1 cellular context compared by ENCODE assay signal in the genomic region with DNA sequence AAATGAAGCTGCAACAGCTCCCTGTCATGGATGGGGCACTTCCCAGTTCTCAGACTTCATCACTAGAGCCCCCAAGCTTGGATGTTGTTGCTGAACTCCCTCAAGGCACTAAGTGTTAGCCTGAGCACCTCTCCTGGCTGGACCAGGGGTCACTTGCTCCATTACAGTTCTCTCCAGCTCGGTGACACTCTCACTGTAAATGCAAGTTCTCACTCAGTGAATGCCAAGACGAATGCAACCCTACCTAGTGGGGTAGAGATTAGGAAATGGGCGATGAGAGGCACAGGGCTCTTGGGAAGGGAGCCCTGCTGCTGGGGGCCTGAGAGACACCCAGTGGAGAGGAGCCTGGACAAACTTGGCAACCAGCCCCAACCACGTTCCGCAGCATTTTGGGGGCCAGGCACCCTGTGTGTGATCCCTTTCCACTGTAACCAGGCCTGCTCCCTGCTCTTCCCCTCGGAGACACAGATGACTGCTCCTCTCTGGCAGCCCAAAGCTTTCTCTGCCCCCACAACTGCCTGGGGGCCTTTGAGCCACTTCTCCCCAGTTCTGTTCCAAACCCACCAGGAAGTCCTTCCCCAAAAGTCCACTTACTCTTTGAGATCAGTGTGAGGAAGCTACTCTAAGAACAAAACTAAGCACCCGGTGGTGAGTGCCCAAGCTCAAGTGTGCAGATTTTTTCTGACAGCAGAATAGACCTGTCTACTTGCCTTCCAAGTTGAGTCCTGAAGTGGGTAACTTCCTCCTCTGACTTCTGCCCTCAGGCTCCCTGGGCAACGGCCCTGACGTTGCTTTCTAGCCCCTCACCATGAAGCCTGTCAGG.
TF ChIP-seq lines count a peak whose summit lies in the region.

No MANE protein-coding gene starts in this region.

TF ChIP-seq in GM23338, 12 proteins besides CTCF, POLR2A, EP300 and RAD21:
- TF ChIP-seq, protein P1, sequence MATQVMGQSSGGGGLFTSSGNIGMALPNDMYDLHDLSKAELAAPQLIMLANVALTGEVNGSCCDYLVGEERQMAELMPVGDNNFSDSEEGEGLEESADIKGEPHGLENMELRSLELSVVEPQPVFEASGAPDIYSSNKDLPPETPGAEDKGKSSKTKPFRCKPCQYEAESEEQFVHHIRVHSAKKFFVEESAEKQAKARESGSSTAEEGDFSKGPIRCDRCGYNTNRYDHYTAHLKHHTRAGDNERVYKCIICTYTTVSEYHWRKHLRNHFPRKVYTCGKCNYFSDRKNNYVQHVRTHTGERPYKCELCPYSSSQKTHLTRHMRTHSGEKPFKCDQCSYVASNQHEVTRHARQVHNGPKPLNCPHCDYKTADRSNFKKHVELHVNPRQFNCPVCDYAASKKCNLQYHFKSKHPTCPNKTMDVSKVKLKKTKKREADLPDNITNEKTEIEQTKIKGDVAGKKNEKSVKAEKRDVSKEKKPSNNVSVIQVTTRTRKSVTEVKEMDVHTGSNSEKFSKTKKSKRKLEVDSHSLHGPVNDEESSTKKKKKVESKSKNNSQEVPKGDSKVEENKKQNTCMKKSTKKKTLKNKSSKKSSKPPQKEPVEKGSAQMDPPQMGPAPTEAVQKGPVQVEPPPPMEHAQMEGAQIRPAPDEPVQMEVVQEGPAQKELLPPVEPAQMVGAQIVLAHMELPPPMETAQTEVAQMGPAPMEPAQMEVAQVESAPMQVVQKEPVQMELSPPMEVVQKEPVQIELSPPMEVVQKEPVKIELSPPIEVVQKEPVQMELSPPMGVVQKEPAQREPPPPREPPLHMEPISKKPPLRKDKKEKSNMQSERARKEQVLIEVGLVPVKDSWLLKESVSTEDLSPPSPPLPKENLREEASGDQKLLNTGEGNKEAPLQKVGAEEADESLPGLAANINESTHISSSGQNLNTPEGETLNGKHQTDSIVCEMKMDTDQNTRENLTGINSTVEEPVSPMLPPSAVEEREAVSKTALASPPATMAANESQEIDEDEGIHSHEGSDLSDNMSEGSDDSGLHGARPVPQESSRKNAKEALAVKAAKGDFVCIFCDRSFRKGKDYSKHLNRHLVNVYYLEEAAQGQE (IDR thresholded peaks at IDR 0.05; ENCODE audit: unreplicated experiment): no peak
- no peak for TF ChIP-seq EZH2phosphoT487 (IDR thresholded peaks at IDR 0.05; ENCODE audit: unreplicated experiment)
- no peak for TF ChIP-seq EZH2 (IDR thresholded peaks at IDR 0.05; ENCODE audit: low read depth, unreplicated experiment)
- TF ChIP-seq JUNB (IDR thresholded peaks at IDR 0.05; ENCODE audit: unreplicated experiment): no peak
- no peak for TF ChIP-seq CREB1 (CRISPR knock-in tag; IDR thresholded peaks at IDR 0.05; ENCODE audit: low read depth)
- TF ChIP-seq, protein P2, sequence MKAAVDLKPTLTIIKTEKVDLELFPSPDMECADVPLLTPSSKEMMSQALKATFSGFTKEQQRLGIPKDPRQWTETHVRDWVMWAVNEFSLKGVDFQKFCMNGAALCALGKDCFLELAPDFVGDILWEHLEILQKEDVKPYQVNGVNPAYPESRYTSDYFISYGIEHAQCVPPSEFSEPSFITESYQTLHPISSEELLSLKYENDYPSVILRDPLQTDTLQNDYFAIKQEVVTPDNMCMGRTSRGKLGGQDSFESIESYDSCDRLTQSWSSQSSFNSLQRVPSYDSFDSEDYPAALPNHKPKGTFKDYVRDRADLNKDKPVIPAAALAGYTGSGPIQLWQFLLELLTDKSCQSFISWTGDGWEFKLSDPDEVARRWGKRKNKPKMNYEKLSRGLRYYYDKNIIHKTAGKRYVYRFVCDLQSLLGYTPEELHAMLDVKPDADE (IDR thresholded peaks at IDR 0.05): no peak
- TF ChIP-seq, protein P3, sequence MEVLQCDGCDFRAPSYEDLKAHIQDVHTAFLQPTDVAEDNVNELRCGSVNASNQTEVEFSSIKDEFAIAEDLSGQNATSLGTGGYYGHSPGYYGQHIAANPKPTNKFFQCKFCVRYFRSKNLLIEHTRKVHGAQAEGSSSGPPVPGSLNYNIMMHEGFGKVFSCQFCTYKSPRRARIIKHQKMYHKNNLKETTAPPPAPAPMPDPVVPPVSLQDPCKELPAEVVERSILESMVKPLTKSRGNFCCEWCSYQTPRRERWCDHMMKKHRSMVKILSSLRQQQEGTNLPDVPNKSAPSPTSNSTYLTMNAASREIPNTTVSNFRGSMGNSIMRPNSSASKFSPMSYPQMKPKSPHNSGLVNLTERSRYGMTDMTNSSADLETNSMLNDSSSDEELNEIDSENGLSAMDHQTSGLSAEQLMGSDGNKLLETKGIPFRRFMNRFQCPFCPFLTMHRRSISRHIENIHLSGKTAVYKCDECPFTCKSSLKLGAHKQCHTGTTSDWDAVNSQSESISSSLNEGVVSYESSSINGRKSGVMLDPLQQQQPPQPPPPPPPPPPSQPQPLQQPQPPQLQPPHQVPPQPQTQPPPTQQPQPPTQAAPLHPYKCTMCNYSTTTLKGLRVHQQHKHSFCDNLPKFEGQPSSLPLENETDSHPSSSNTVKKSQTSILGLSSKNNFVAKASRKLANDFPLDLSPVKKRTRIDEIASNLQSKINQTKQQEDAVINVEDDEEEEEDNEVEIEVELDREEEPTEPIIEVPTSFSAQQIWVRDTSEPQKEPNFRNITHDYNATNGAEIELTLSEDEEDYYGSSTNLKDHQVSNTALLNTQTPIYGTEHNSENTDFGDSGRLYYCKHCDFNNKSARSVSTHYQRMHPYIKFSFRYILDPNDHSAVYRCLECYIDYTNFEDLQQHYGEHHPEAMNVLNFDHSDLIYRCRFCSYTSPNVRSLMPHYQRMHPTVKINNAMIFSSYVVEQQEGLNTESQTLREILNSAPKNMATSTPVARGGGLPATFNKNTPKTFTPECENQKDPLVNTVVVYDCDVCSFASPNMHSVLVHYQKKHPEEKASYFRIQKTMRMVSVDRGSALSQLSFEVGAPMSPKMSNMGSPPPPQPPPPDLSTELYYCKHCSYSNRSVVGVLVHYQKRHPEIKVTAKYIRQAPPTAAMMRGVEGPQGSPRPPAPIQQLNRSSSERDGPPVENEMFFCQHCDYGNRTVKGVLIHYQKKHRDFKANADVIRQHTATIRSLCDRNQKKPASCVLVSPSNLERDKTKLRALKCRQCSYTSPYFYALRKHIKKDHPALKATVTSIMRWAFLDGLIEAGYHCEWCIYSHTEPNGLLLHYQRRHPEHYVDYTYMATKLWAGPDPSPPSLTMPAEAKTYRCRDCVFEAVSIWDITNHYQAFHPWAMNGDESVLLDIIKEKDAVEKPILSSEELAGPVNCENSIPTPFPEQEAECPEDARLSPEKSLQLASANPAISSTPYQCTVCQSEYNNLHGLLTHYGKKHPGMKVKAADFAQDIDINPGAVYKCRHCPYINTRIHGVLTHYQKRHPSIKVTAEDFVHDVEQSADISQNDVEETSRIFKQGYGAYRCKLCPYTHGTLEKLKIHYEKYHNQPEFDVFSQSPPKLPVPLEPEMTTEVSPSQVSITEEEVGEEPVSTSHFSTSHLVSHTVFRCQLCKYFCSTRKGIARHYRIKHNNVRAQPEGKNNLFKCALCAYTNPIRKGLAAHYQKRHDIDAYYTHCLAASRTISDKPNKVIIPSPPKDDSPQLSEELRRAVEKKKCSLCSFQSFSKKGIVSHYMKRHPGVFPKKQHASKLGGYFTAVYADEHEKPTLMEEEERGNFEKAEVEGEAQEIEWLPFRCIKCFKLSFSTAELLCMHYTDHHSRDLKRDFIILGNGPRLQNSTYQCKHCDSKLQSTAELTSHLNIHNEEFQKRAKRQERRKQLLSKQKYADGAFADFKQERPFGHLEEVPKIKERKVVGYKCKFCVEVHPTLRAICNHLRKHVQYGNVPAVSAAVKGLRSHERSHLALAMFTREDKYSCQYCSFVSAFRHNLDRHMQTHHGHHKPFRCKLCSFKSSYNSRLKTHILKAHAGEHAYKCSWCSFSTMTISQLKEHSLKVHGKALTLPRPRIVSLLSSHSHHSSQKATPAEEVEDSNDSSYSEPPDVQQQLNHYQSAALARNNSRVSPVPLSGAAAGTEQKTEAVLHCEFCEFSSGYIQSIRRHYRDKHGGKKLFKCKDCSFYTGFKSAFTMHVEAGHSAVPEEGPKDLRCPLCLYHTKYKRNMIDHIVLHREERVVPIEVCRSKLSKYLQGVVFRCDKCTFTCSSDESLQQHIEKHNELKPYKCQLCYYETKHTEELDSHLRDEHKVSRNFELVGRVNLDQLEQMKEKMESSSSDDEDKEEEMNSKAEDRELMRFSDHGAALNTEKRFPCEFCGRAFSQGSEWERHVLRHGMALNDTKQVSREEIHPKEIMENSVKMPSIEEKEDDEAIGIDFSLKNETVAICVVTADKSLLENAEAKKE (CRISPR knock-in tag; IDR thresholded peaks at IDR 0.05): no peak
- TF ChIP-seq ZNF114 (CRISPR knock-in tag; IDR thresholded peaks at IDR 0.05): no peak
- no peak for TF ChIP-seq STAT1 (IDR thresholded peaks at IDR 0.05; ENCODE audit: unreplicated experiment)
- TF ChIP-seq ZNF331 (CRISPR knock-in tag; IDR thresholded peaks at IDR 0.05; ENCODE audit: low read depth): no peak
- no peak for TF ChIP-seq NANOG (IDR thresholded peaks at IDR 0.05; ENCODE audit: borderline replicate concordance)
- TF ChIP-seq POLR2AphosphoS5 (IDR thresholded peaks at IDR 0.05; ENCODE audit: low read depth): no peak; the same call in 1 of the 2 replicates
